35 cellular contexts compared by ENCODE assay signal in genomic region chr3:124147429-124147828, GRCh38.
A peak's percentile ranks its signal among the peaks of the same experiment; 100 is the strongest.
DNase-seq lines count a peak whose midpoint lies in the region; ATAC-seq, FAIRE-seq and TF ChIP-seq lines count a peak whose summit lies in the region.
"Had no signal": no experiment of that assay in that cellular context is flagged by ENCODE, and none has a peak within 500 bp of the region (broad histone marks: within the 10 kb centered on the region; RNA-seq: fewer than 3 reads in every experiment).

No MANE protein-coding gene starts in this region.

- peaks cover 14% of the 10 kb centered on the region for H3K27me3 Mint-ChIP-seq in activated naive CD8-positive, alpha-beta T cell treated with anti-CD3 and anti-CD28 coated beads for 36 hours
- H3K27me3 Mint-ChIP-seq in activated naive CD8-positive, alpha-beta T cell treated with anti-CD3 and anti-CD28 coated beads, Interleukin-2, amount 50 U/mL, for 24 hours, result peaks cover 9% of the 10 kb centered on the region
- H3K27me3 Mint-ChIP-seq in astrocyte (ENCODE audit: low read depth, unreplicated experiment), result no peaks in the 10 kb centered on the region
- H3K27me3 Mint-ChIP-seq in activated T-helper 1 cell treated with anti-CD3 and anti-CD28 coated beads, Interleukin-12 subunit alpha, Interleukin-12 subunit beta, Interleukin-2, Interleukin-4 antibody, amounts not matched to agents 30 ng/mL and 10 ng/mL and 1 ng/mL, durations not matched to agents 14 hours and 24 hours and 36 hours (ENCODE audit: insufficient read depth), result peaks cover 2% of the 10 kb centered on the region

- no peak for FAIRE-seq in astrocyte (lab: Jason Lieb, UNC)
- FAIRE-seq: A204.1, A549, D721Med had no signal

- H3K4me1 Mint-ChIP-seq in activated naive CD8-positive, alpha-beta T cell treated with anti-CD3 and anti-CD28 coated beads for 36 hours, result no peaks in the 10 kb centered on the region
- no peaks in the 10 kb centered on the region for H3K4me1 Mint-ChIP-seq in activated naive CD8-positive, alpha-beta T cell treated with anti-CD3 and anti-CD28 coated beads, Interleukin-2, amount 50 U/mL, for 24 hours
- peaks cover 10% of the 10 kb centered on the region for H3K4me1 Mint-ChIP-seq in astrocyte (ENCODE audit: low read depth, unreplicated experiment)
- no peaks in the 10 kb centered on the region for H3K4me1 Mint-ChIP-seq in activated T-helper 1 cell treated with anti-CD3 and anti-CD28 coated beads, Interleukin-12 subunit alpha, Interleukin-12 subunit beta, Interleukin-2, Interleukin-4 antibody, amounts not matched to agents 30 ng/mL and 10 ng/mL and 1 ng/mL, durations not matched to agents 14 hours and 24 hours and 36 hours (ENCODE audit: low read depth)
- H3K4me1 Mint-ChIP-seq: B cell; CD14-positive monocyte; CD4-positive, alpha-beta memory T cell; CD4-positive, CD25-positive, alpha-beta regulatory T cell; CD8-positive, alpha-beta memory T cell had no signal

- H3K4me3 Mint-ChIP-seq in activated naive CD8-positive, alpha-beta T cell treated with anti-CD3 and anti-CD28 coated beads for 36 hours, result no peak overlapping the region
- H3K4me3 Mint-ChIP-seq in activated naive CD8-positive, alpha-beta T cell treated with anti-CD3 and anti-CD28 coated beads, Interleukin-2, amount 50 U/mL, for 24 hours, result no peak overlapping the region
- no peak overlapping the region for H3K4me3 Mint-ChIP-seq in astrocyte (ENCODE audit: unreplicated experiment)
- H3K4me3 Mint-ChIP-seq in activated T-helper 1 cell treated with anti-CD3 and anti-CD28 coated beads, Interleukin-12 subunit alpha, Interleukin-12 subunit beta, Interleukin-2, Interleukin-4 antibody, amounts not matched to agents 30 ng/mL and 10 ng/mL and 1 ng/mL, durations not matched to agents 14 hours and 24 hours and 36 hours, result no peak overlapping the region
- H3K4me3 Mint-ChIP-seq: B cell; CD14-positive monocyte; CD4-positive, alpha-beta memory T cell; CD4-positive, alpha-beta T cell; CD4-positive, CD25-positive, alpha-beta regulatory T cell; CD8-positive, alpha-beta T cell had no signal

- H3K4me1 ChIP-seq in HEK293 (ENCODE audit: control insufficient read depth, insufficient read depth, low read length), result no peaks in the 10 kb centered on the region
- H3K4me1 ChIP-seq in astrocyte (ENCODE audit: insufficient read depth, low read length), result peaks cover 3% of the 10 kb centered on the region
- H3K4me1 ChIP-seq: A549, Caco-2 had no signal

- no peaks in the 10 kb centered on the region for H3K79me2 ChIP-seq in astrocyte (ENCODE audit: insufficient read depth, low read length)

- intact Hi-C loops in activated T-helper 1 cell treated with anti-CD3 and anti-CD28 coated beads, Interleukin-12 subunit alpha, Interleukin-12 subunit beta, Interleukin-2, Interleukin-4 antibody, amounts not matched to agents 30 ng/mL and 10 ng/mL and 1 ng/mL, durations not matched to agents 14 hours and 24 hours and 36 hours (cut with micrococcal nuclease), result no loop called here

- no peaks in the 10 kb centered on the region for H3K36me3 Mint-ChIP-seq in activated naive CD8-positive, alpha-beta T cell treated with anti-CD3 and anti-CD28 coated beads for 36 hours
- H3K36me3 Mint-ChIP-seq in activated naive CD8-positive, alpha-beta T cell treated with anti-CD3 and anti-CD28 coated beads, Interleukin-2, amount 50 U/mL, for 24 hours (ENCODE audit: low read depth), result no peaks in the 10 kb centered on the region
- no peaks in the 10 kb centered on the region for H3K36me3 Mint-ChIP-seq in astrocyte (ENCODE audit: low read depth, unreplicated experiment)
- H3K36me3 Mint-ChIP-seq in activated T-helper 1 cell treated with anti-CD3 and anti-CD28 coated beads, Interleukin-12 subunit alpha, Interleukin-12 subunit beta, Interleukin-2, Interleukin-4 antibody, amounts not matched to agents 30 ng/mL and 10 ng/mL and 1 ng/mL, durations not matched to agents 14 hours and 24 hours and 36 hours (ENCODE audit: low read depth), result no peaks in the 10 kb centered on the region
- H3K36me3 Mint-ChIP-seq: CD14-positive monocyte; CD4-positive, alpha-beta memory T cell; CD4-positive, CD25-positive, alpha-beta regulatory T cell; CD8-positive, alpha-beta memory T cell; CD8-positive, alpha-beta T cell had no signal

- ATAC-seq in activated naive CD8-positive, alpha-beta T cell treated with anti-CD3 and anti-CD28 coated beads, Interleukin-2, amount 50 U/mL, for 24 hours, result no peak
- ATAC-seq: A549; CD8-positive, alpha-beta T cell had no signal

- H3K27ac ChIP-seq in HEK293 (ENCODE audit: extremely low read depth, low read depth, low read length) (no peak overlapping the region), astrocyte (ENCODE audit: low read depth, low read length) (no peak overlapping the region)
- H3K27ac ChIP-seq: 22Rv1; A549; BLaER1; BLaER1 treated with 17β-estradiol and CSF1 and Interleukin-3, amounts not matched to agents 10 nM and 100 nM; C4-2B had no signal

- CTCF ChIA-PET in HEK293 (lab: Yijun Ruan, JAX), result no interaction called here

- H3K27ac Mint-ChIP-seq in activated naive CD8-positive, alpha-beta T cell treated with anti-CD3 and anti-CD28 coated beads for 36 hours, result peak overlapping the region; percentile 6
- no peak overlapping the region for H3K27ac Mint-ChIP-seq in activated naive CD8-positive, alpha-beta T cell treated with anti-CD3 and anti-CD28 coated beads, Interleukin-2, amount 50 U/mL, for 24 hours
- peak overlapping the region; percentile 9 for H3K27ac Mint-ChIP-seq in astrocyte (ENCODE audit: unreplicated experiment)
- no peak overlapping the region for H3K27ac Mint-ChIP-seq in activated T-helper 1 cell treated with anti-CD3 and anti-CD28 coated beads, Interleukin-12 subunit alpha, Interleukin-12 subunit beta, Interleukin-2, Interleukin-4 antibody, amounts not matched to agents 30 ng/mL and 10 ng/mL and 1 ng/mL, durations not matched to agents 14 hours and 24 hours and 36 hours
- H3K27ac Mint-ChIP-seq: B cell; CD14-positive monocyte; CD4-positive, alpha-beta memory T cell; CD4-positive, alpha-beta T cell; CD4-positive, CD25-positive, alpha-beta regulatory T cell; CD8-positive, alpha-beta memory T cell; CD8-positive, alpha-beta T cell had no signal

- H3K9ac ChIP-seq in astrocyte (ENCODE audit: low read length), result no peak overlapping the region
- H3K9ac ChIP-seq: BLaER1; BLaER1 treated with 17β-estradiol and CSF1 and Interleukin-3, amounts not matched to agents 10 nM and 100 nM had no signal

- H3K4me2 ChIP-seq in astrocyte (ENCODE audit: low read length), result no peak overlapping the region
- H3K4me2 ChIP-seq: A549; BLaER1; BLaER1 treated with 17β-estradiol and CSF1 and Interleukin-3, amounts not matched to agents 10 nM and 100 nM had no signal

- H3K9me3 ChIP-seq in HEK293 (ENCODE audit: control insufficient read depth, insufficient read depth, low read depth, low read length), result no peaks in the 10 kb centered on the region
- H3K9me3 ChIP-seq in astrocyte (ENCODE audit: insufficient read depth, low read depth, low read length), result no peaks in the 10 kb centered on the region
- H3K9me3 ChIP-seq: A549; BE2C; BLaER1; BLaER1 treated with 17β-estradiol and CSF1 and Interleukin-3, amounts not matched to agents 10 nM and 100 nM; Caco-2 had no signal

- DNase-seq in activated naive CD8-positive, alpha-beta T cell treated with anti-CD3 and anti-CD28 coated beads for 36 hours, result no peak
- DNase-seq in activated naive CD8-positive, alpha-beta T cell treated with anti-CD3 and anti-CD28 coated beads, Interleukin-2, amount 50 U/mL, for 24 hours, result no peak
- no peak for DNase-seq in astrocyte (ENCODE audit: low read depth)
- no peak for DNase-seq in activated CD8-positive, alpha-beta memory T cell treated with anti-CD3 and anti-CD28 coated beads for 24 hours
- no peak for DNase-seq in activated T-helper 1 cell treated with anti-CD3 and anti-CD28 coated beads, Interleukin-12 subunit alpha, Interleukin-12 subunit beta, Interleukin-2, Interleukin-4 antibody, amounts not matched to agents 30 ng/mL and 10 ng/mL and 1 ng/mL, durations not matched to agents 14 hours and 24 hours and 36 hours (ENCODE audit: low spot score)
- DNase-seq: 8988T; ACHN; AML-193; BE2C; C1 segment of cervical spinal cord; Caco-2; Calu3; CD4-positive, alpha-beta memory T cell; CD4-positive, alpha-beta T cell; CD4-positive, CD25-positive, alpha-beta regulatory T cell; CD8-positive, alpha-beta memory T cell; CD8-positive, alpha-beta T cell; COR-L47; DMS 273 treated with DMSO at 0.1 percent for 48 hours; DMS153; DMS53; DMS79; DMS79 treated with DMSO at 0.1 percent for 48 hours; DND-41; EL had no signal

- H4K20me1 ChIP-seq in astrocyte (ENCODE audit: insufficient read depth, low read length), result peaks cover 22% of the 10 kb centered on the region
- H4K20me1 ChIP-seq: BLaER1; BLaER1 treated with 17β-estradiol and CSF1 and Interleukin-3, amounts not matched to agents 10 nM and 100 nM had no signal

- no peaks in the 10 kb centered on the region for H3K9me3 Mint-ChIP-seq in activated naive CD8-positive, alpha-beta T cell treated with anti-CD3 and anti-CD28 coated beads for 36 hours
- no peaks in the 10 kb centered on the region for H3K9me3 Mint-ChIP-seq in activated naive CD8-positive, alpha-beta T cell treated with anti-CD3 and anti-CD28 coated beads, Interleukin-2, amount 50 U/mL, for 24 hours
- no peaks in the 10 kb centered on the region for H3K9me3 Mint-ChIP-seq in astrocyte (ENCODE audit: unreplicated experiment)
- no peaks in the 10 kb centered on the region for H3K9me3 Mint-ChIP-seq in activated T-helper 1 cell treated with anti-CD3 and anti-CD28 coated beads, Interleukin-12 subunit alpha, Interleukin-12 subunit beta, Interleukin-2, Interleukin-4 antibody, amounts not matched to agents 30 ng/mL and 10 ng/mL and 1 ng/mL, durations not matched to agents 14 hours and 24 hours and 36 hours
- H3K9me3 Mint-ChIP-seq: CD4-positive, alpha-beta T cell; CD4-positive, CD25-positive, alpha-beta regulatory T cell; CD8-positive, alpha-beta memory T cell; CD8-positive, alpha-beta T cell had no signal

- no peaks in the 10 kb centered on the region for H3K27me3 ChIP-seq in astrocyte (ENCODE audit: insufficient read depth, low read length)
- H3K27me3 ChIP-seq: BE2C; BLaER1; BLaER1 treated with 17β-estradiol and CSF1 and Interleukin-3, amounts not matched to agents 10 nM and 100 nM had no signal

- TF ChIP-seq CTCF in HEK293 (tag by site-specific recombination; IDR thresholded peaks at IDR 0.05), result no peak
- TF ChIP-seq CTCF in astrocyte (IDR thresholded peaks at IDR 0.05; ENCODE audit: insufficient read depth, low read depth, low read length), result no peak

- H3K36me3 ChIP-seq in HEK293 (ENCODE audit: control insufficient read depth in 2 of 2, insufficient read depth in 1 of 2, low read length in 2 of 2), result no peaks in the 10 kb centered on the region
- H3K36me3 ChIP-seq in astrocyte (ENCODE audit: insufficient read depth, low read length), result no peaks in the 10 kb centered on the region
- H3K36me3 ChIP-seq: BE2C; BLaER1; BLaER1 treated with 17β-estradiol and CSF1 and Interleukin-3, amounts not matched to agents 10 nM and 100 nM had no signal

- no peak overlapping the region for H2AFZ ChIP-seq in astrocyte (ENCODE audit: low read depth, low read length)

- H3K4me3 ChIP-seq in HEK293 (ENCODE audit: low read depth, low read length) (no peak overlapping the region), astrocyte (ENCODE audit: insufficient read depth, low read depth, low read length) (no peak overlapping the region)
- H3K4me3 ChIP-seq: A549; BLaER1; BLaER1 treated with 17β-estradiol and CSF1 and Interleukin-3, amounts not matched to agents 10 nM and 100 nM had no signal

- POLR2A ChIA-PET in HEK293 (lab: Yijun Ruan, JAX), result no interaction called here

TF ChIP-seq in HEK293, 187 proteins besides CTCF, POLR2A, EP300 and RAD21 (continues in another document):
- no peak for TF ChIP-seq ZBTB21 (tag by site-specific recombination; IDR thresholded peaks at IDR 0.05)

Comparison
In these comparisons a context has a peak if more than half of its experiments do, and no peak if none do; other contexts are left out.
1. H3K27ac Mint-ChIP-seq: peak in activated naive CD8-positive, alpha-beta T cell treated with anti-CD3 and anti-CD28 coated beads for 36 hours (single experiment) and astrocyte (single experiment); none in activated naive CD8-positive, alpha-beta T cell treated with anti-CD3 and anti-CD28 coated beads, Interleukin-2, amount 50 U/mL, for 24 hours (single experiment) and activated T-helper 1 cell treated with anti-CD3 and anti-CD28 coated beads, Interleukin-12 subunit alpha, Interleukin-12 subunit beta, Interleukin-2, Interleukin-4 antibody, amounts not matched to agents 30 ng/mL and 10 ng/mL and 1 ng/mL, durations not matched to agents 14 hours and 24 hours and 36 hours (single experiment).